21 cellular contexts compared by ENCODE assay signal in genomic region chr18:59664329-59664728, GRCh38.
"Had no signal": no experiment of that assay in that cellular context is flagged by ENCODE, and none has a peak within 500 bp of the region (broad histone marks: within the 10 kb centered on the region; RNA-seq: fewer than 3 reads in every experiment).

No MANE protein-coding gene starts in this region.

- H3K4me3 ChIP-seq: esophagus squamous epithelium, heart right ventricle, mucosa of descending colon, neural progenitor cell, pancreas, right lobe of liver, testis, tibial nerve had no signal

- H3K9me3 ChIP-seq: esophagus squamous epithelium, heart right ventricle, mucosa of descending colon, pancreas, right lobe of liver, spleen, testis, tibial nerve had no signal

- ATAC-seq: effector memory CD8-positive, alpha-beta T cell; left lobe of liver; mucosa of descending colon; natural killer cell; pancreas; right lobe of liver; stimulated activated naive CD8-positive, alpha-beta T cell treated with anti-CD3 and anti-CD28 coated beads, Interleukin-15, amount 100 ng/mL, for 72 hours had no signal

- H3K27me3 ChIP-seq: esophagus squamous epithelium, neural progenitor cell, pancreas, right lobe of liver, testis, tibial nerve had no signal

- DNase-seq: effector memory CD8-positive, alpha-beta T cell; esophagus squamous epithelium; foreskin melanocyte; heart right ventricle; hypothalamus; mammary epithelial cell; mucosa of descending colon; natural killer cell; nucleus accumbens; pancreas; right lobe of liver; spleen; stimulated activated CD4-positive, alpha-beta T cell treated with anti-CD3 and anti-CD28 coated beads, Interleukin-15, amount 100 ng/mL, for 24 hours; stimulated activated CD4-positive, alpha-beta T cell treated with anti-CD3 and anti-CD28 coated beads, Interleukin-1b, Interleukin-23, amount 100 ng/mL, for 48 hours; stimulated activated CD4-positive, alpha-beta T cell treated with anti-CD3 and anti-CD28 coated beads, Interleukin-4, amount 100 ng/mL, for 24 hours; stimulated activated naive B cell treated with anti-CD40 and anti-IgM and Interleukin-4, amounts not matched to agents 10 μg/mL and 1 μg/mL and 100 μg/mL, for 72 hours; stimulated activated naive CD8-positive, alpha-beta T cell treated with anti-CD3 and anti-CD28 coated beads, Interleukin-15, amount 100 ng/mL, for 72 hours; testis had no signal

- H3K36me3 ChIP-seq: esophagus squamous epithelium, heart right ventricle, neural progenitor cell, pancreas, right lobe of liver, spleen, tibial nerve had no signal

- H2AFZ ChIP-seq: neural progenitor cell had no signal

- H3K27ac ChIP-seq: heart right ventricle, neural progenitor cell, pancreas, right lobe of liver, spleen, testis, tibial nerve had no signal

- H3K4me2 ChIP-seq: neural progenitor cell had no signal

- H3K4me1 ChIP-seq: pancreas, right lobe of liver, spleen, testis, tibial nerve had no signal
